2 cellular contexts compared by ENCODE assay signal in the genomic region with DNA sequence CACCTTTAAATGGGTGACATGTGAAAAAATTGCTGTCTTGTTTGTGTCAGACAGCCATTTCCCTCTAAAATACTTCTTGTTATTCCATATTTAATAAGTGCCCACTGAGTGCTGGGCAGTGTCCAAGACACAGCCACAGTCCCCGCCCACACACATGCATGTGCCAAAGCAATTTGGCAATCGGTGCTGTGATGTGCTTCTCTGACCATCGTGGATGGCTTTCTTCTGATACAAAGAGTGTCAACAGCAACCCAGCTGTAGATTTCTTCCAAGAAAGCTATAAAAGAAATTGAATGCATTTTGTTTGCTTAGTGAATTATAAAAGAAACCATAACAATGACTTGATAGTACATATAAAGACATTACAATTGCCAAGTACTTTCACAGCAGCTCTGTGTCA.
TF ChIP-seq lines count a peak whose summit lies in the region.

No MANE protein-coding gene starts in this region.

TF ChIP-seq in IMR-90, 13 proteins besides CTCF, POLR2A, EP300 and RAD21 (continued from another document):
- no peak for TF ChIP-seq NFE2L2 (IDR thresholded peaks at IDR 0.05; ENCODE audit: low read depth, low read length)
- TF ChIP-seq, protein P1, sequence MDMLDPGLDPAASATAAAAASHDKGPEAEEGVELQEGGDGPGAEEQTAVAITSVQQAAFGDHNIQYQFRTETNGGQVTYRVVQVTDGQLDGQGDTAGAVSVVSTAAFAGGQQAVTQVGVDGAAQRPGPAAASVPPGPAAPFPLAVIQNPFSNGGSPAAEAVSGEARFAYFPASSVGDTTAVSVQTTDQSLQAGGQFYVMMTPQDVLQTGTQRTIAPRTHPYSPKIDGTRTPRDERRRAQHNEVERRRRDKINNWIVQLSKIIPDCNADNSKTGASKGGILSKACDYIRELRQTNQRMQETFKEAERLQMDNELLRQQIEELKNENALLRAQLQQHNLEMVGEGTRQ (IDR thresholded peaks at IDR 0.05; ENCODE audit: low read depth, low read length): 0 out of 2 replicates have a peak, but pooled peaks have one; percentile 14
- TF ChIP-seq, protein P2, sequence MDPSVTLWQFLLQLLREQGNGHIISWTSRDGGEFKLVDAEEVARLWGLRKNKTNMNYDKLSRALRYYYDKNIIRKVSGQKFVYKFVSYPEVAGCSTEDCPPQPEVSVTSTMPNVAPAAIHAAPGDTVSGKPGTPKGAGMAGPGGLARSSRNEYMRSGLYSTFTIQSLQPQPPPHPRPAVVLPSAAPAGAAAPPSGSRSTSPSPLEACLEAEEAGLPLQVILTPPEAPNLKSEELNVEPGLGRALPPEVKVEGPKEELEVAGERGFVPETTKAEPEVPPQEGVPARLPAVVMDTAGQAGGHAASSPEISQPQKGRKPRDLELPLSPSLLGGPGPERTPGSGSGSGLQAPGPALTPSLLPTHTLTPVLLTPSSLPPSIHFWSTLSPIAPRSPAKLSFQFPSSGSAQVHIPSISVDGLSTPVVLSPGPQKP (IDR thresholded peaks at IDR 0.05; ENCODE audit: borderline replicate concordance, low read depth, low read length): no peak
- peak; percentile 74 for TF ChIP-seq CEBPB (IDR thresholded peaks at IDR 0.05; ENCODE audit: low read depth, low read length)
- no peak for TF ChIP-seq MAZ (IDR thresholded peaks at IDR 0.05; ENCODE audit: borderline replicate concordance, low read depth, low read length)
TF ChIP-seq in IMR-90: peak in this region for 3.

TF ChIP-seq in HEK293T, 16 proteins besides CTCF, POLR2A, EP300 and RAD21 (continued from another document):
- no peak for TF ChIP-seq ZNF384 (IDR thresholded peaks at IDR 0.05)
- no peak for TF ChIP-seq ELF4 (IDR thresholded peaks at IDR 0.05)
- TF ChIP-seq FOXK2 (IDR thresholded peaks at IDR 0.05): no peak
- no peak for TF ChIP-seq SUZ12 (IDR thresholded peaks at IDR 0.05)
- no peak for TF ChIP-seq NFRKB (IDR thresholded peaks at IDR 0.05)
- no peak for TF ChIP-seq FOXA1 (IDR thresholded peaks at IDR 0.05)
- TF ChIP-seq, protein P3, sequence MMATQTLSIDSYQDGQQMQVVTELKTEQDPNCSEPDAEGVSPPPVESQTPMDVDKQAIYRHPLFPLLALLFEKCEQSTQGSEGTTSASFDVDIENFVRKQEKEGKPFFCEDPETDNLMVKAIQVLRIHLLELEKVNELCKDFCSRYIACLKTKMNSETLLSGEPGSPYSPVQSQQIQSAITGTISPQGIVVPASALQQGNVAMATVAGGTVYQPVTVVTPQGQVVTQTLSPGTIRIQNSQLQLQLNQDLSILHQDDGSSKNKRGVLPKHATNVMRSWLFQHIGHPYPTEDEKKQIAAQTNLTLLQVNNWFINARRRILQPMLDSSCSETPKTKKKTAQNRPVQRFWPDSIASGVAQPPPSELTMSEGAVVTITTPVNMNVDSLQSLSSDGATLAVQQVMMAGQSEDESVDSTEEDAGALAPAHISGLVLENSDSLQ (IDR thresholded peaks at IDR 0.05): no peak
- no peak for TF ChIP-seq L3MBTL2 (conservative IDR thresholded peaks at IDR 0.05)
- TF ChIP-seq BHLHE40 (IDR thresholded peaks at IDR 0.05; ENCODE audit: borderline replicate concordance): no peak
